6 cellular contexts compared by ENCODE assay signal in genomic region chr11:62671272-62671603, GRCh38. TPM values are rescaled to one million over a fixed set of nuclear protein-coding genes. Genes with fewer than 3 reads are reported as not detected.
DNase-seq lines count a peak whose midpoint lies in the region; ATAC-seq, FAIRE-seq and TF ChIP-seq lines count a peak whose summit lies in the region.

No MANE protein-coding gene starts in this region.

- DNase-seq in BJ (ENCODE audit: low read depth) (no peak), cardiac fibroblast (ENCODE audit: low read depth in 2 of 2) (no peak), omental fat pad (ENCODE audit: low spot score) (no peak), activated gamma-delta T cell treated with Interleukin-2 at 50 U/mL for 16 hours (no peak), GM19239 (ENCODE audit: insufficient read length, low spot score) (no peak)

- TF ChIP-seq CTCF in BJ (IDR thresholded peaks at IDR 0.05; ENCODE audit: insufficient read depth, low read depth, low read length) = no peak
- no peak for TF ChIP-seq CTCF in cardiac fibroblast (IDR thresholded peaks at IDR 0.05; ENCODE audit: low read depth, low read length)
- TF ChIP-seq CTCF in omental fat pad (IDR thresholded peaks at IDR 0.05) = no peak

- peak; percentile 13 for ATAC-seq in HG03442 (IDR thresholded peaks at IDR 0.05; ENCODE audit: unreplicated experiment)
- peak; percentile 12 for ATAC-seq in omental fat pad (ENCODE audit: low FRiP score)

- peaks cover 15% of the 10 kb centered on the region for H3K36me3 ChIP-seq in BJ (ENCODE audit: control insufficient read depth, insufficient read depth, low read length)

- peak overlapping the region; percentile 78 for H3K4me3 ChIP-seq in BJ (ENCODE audit: low read depth, low read length)
- peak overlapping the region; percentile 76 to 83 for H3K4me3 ChIP-seq in cardiac fibroblast (replicated peaks in 1 of 2; ENCODE audit: low read depth in 2 of 2, low read length in 2 of 2)

- CTCF ChIA-PET in BJ (lab: Yijun Ruan, JAX) = interaction anchor here (1.0 to 3.4 kb wide), 5 partner anchors 10 to 37 kb away, joined by 3 to 15 read pairs (median 5); partner anchors contain the start of genes BSCL2, GNG3 and LRRN4CL

- POLR2A ChIA-PET in BJ (lab: Charles Lee) = no interaction called here

- no peaks in the 10 kb centered on the region for H3K27me3 ChIP-seq in BJ (ENCODE audit: control insufficient read depth, insufficient read depth, low read length)

- FAIRE-seq in GM19239 (lab: Jason Lieb, UNC) = no peak

RNA-seq across cellular contexts. Expression of gene UQCC3, which starts 0.2 kb away (rescaled TPM):
- polyA plus RNA-seq in BJ (2011; rRNA removed) = 6.9 TPM in 2 replicates
- 1.1 TPM in 2 replicates for polyA minus RNA-seq in BJ (2011; rRNA and poly(A)+ RNA removed)
- 1 to 10 TPM; 7.3 to 9.9 (median 8.2) TPM for total RNA-seq in omental fat pad

RNA-seq across cellular contexts. Expression of gene LBHD1, which starts 0.8 kb away (rescaled TPM):
- 4.0 and 4.1 TPM in 2 replicates for polyA plus RNA-seq in BJ (2011; rRNA removed)
- 2.5 and 2.9 TPM in 2 replicates for polyA minus RNA-seq in BJ (2011; rRNA and poly(A)+ RNA removed)
- total RNA-seq in omental fat pad = 1 to 10 TPM; 3.0 to 6.8 (median 5.7) TPM

RNA-seq across cellular contexts. Expression of gene CSKMT, which starts 6.1 kb away (rescaled TPM):
- polyA plus RNA-seq in BJ (2011; rRNA removed) = 5.1 and 6.6 TPM in 2 replicates
- polyA minus RNA-seq in BJ (2011; rRNA and poly(A)+ RNA removed) = 58.7 and 63.2 TPM in 2 replicates
- 10 to 100 TPM in 1 of 4 donors, 1 to 10 TPM in 3; 2.8 to 18.4 (median 7.0) TPM for total RNA-seq in omental fat pad

RNA-seq across cellular contexts. Expression of gene C11orf98, which starts 6.2 kb away (rescaled TPM):
- polyA plus RNA-seq in BJ (2011; rRNA removed) = 43.0 and 45.2 TPM in 2 replicates
- 2.7 and 3.7 TPM in 2 replicates for polyA minus RNA-seq in BJ (2011; rRNA and poly(A)+ RNA removed)
- 10 to 100 TPM; 18.3 to 42.9 (median 33.3) TPM for total RNA-seq in omental fat pad

RNA-seq across cellular contexts. Expression of gene UBXN1, which starts 7.6 kb away (rescaled TPM):
- 83.7 and 86.0 TPM in 2 replicates for polyA plus RNA-seq in BJ (2011; rRNA removed)
- polyA minus RNA-seq in BJ (2011; rRNA and poly(A)+ RNA removed) = 27.3 and 35.6 TPM in 2 replicates
- 100 to 1,000 TPM; 135 to 196 (median 167) TPM for total RNA-seq in omental fat pad
